ENCODE assay signal across 18 cellular contexts in the genomic region with DNA sequence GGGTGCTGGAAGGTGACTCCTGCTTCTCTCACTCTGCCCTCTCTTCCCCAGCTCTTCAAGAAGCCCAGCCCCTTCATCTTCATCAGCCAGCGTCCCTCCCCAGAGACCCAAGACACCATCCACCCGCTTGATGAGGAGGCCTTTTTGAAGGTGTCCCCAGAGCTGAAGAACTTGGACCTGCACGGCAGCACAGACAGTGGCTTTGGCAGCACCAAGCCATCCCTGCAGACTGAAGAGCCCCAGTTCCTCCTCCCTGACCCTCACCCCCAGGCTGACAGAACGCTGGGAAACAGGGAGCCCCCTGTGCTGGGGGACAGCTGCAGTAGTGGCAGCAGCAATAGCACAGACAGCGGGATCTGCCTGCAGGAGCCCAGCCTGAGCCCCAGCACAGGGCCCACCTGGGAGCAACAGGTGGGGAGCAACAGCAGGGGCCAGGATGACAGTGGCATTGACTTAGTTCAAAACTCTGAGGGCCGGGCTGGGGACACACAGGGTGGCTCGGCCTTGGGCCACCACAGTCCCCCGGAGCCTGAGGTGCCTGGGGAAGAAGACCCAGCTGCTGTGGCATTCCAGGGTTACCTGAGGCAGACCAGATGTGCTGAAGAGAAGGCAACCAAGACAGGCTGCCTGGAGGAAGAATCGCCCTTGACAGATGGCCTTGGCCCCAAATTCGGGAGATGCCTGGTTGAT. TPM values are rescaled to one million over a fixed set of nuclear protein-coding genes. Genes with fewer than 3 reads are reported as not detected.
DNase-seq lines count a peak whose midpoint lies in the region; ATAC-seq and TF ChIP-seq lines count a peak whose summit lies in the region.
"Had no signal": no experiment of that assay in that cellular context is flagged by ENCODE, and none has a peak within 500 bp of the region (broad histone marks: within the 10 kb centered on the region; RNA-seq: fewer than 3 reads in every experiment).

No MANE protein-coding gene starts in this region.

- WGBS in mammary epithelial cell (ENCODE audit: low coverage, missing lambda C conversion rate), result 85% methylated on average over 8 of the region's 10 CpGs

- no peaks in the 10 kb centered on the region for H3K27me3 ChIP-seq in CD4-positive, CD25-positive, alpha-beta regulatory T cell (ENCODE audit: control insufficient read depth, insufficient read depth, low read length)
- no peaks in the 10 kb centered on the region for H3K27me3 ChIP-seq in mammary epithelial cell (ENCODE audit: insufficient read depth, low read length)

- H3K36me3 Mint-ChIP-seq in CD4-positive, CD25-positive, alpha-beta regulatory T cell, result peaks cover 61% of the 10 kb centered on the region
- H3K36me3 Mint-ChIP-seq in activated CD8-positive, alpha-beta memory T cell treated with anti-CD3 and anti-CD28 coated beads, Interleukin-2, amount 10 ng/mL, durations not matched to agents 7 days and 5 days, result peaks cover 78% of the 10 kb centered on the region
- peaks cover 31% of the 10 kb centered on the region for H3K36me3 Mint-ChIP-seq in memory B cell

- H3K4me3 Mint-ChIP-seq in CD4-positive, CD25-positive, alpha-beta regulatory T cell, result peak overlapping the region; percentile 71 to 97 (median 86)
- H3K4me3 Mint-ChIP-seq in activated CD8-positive, alpha-beta memory T cell treated with anti-CD3 and anti-CD28 coated beads, Interleukin-2, amount 10 ng/mL, durations not matched to agents 7 days and 5 days, result no peak overlapping the region
- peak overlapping the region; percentile 32 for H3K4me3 Mint-ChIP-seq in memory B cell

- no peaks in the 10 kb centered on the region for H3K27me3 Mint-ChIP-seq in CD4-positive, CD25-positive, alpha-beta regulatory T cell
- H3K27me3 Mint-ChIP-seq in activated CD8-positive, alpha-beta memory T cell treated with anti-CD3 and anti-CD28 coated beads, Interleukin-2, amount 10 ng/mL, durations not matched to agents 7 days and 5 days, result no peaks in the 10 kb centered on the region
- H3K27me3 Mint-ChIP-seq in memory B cell, result no peaks in the 10 kb centered on the region

- ATAC-seq in CD4-positive, CD25-positive, alpha-beta regulatory T cell (ENCODE audit: low read depth in 2 of 2), result no peak
- peak; percentile 2 for ATAC-seq in GM19455 (IDR thresholded peaks at IDR 0.05; ENCODE audit: unreplicated experiment)
- no peak for ATAC-seq in activated CD8-positive, alpha-beta memory T cell treated with anti-CD3 and anti-CD28 coated beads, Interleukin-2, amount 10 ng/mL, durations not matched to agents 7 days and 5 days
- no peak for ATAC-seq in memory B cell (ENCODE audit: low read depth)
- ATAC-seq in GM19023 (IDR thresholded peaks at IDR 0.05; ENCODE audit: unreplicated experiment), result no peak
- ATAC-seq in HG02798 (IDR thresholded peaks at IDR 0.05; ENCODE audit: poor library complexity, unreplicated experiment), result no peak
- ATAC-seq: mucosa of descending colon had no signal

- dilution Hi-C loops in mammary epithelial cell (cut with HindIII; ENCODE audit: low sequenced_read_pairs), result no loop called here

- no peak for DNase-seq in CD4-positive, CD25-positive, alpha-beta regulatory T cell
- DNase-seq in activated CD8-positive, alpha-beta memory T cell treated with anti-CD3 and anti-CD28 coated beads, Interleukin-2, amount 10 ng/mL, durations not matched to agents 7 days and 5 days, result no peak
- DNase-seq in memory B cell (ENCODE audit: low spot score in 2 of 2) (no peak), mammary epithelial cell (no peak), posterior cingulate gyrus (no peak)
- DNase-seq: AML-193; amniotic stem cell; caudate nucleus; hippocampal formation; NCI-H1048; NCI-H2107; NCI-H526; stimulated activated CD4-positive, alpha-beta T cell treated with anti-CD3 and anti-CD28 coated beads, Interleukin-1b, Interleukin-23, amount 100 ng/mL, for 48 hours had no signal

- H3K9me3 ChIP-seq in CD4-positive, CD25-positive, alpha-beta regulatory T cell (ENCODE audit: control insufficient read depth in 2 of 2, low read length in 2 of 2), result peaks cover 0 to 2% of the 10 kb centered on the region in 2 experiments
- H3K9me3 ChIP-seq in mammary epithelial cell (replicated peaks; ENCODE audit: insufficient read depth, low read length), result no peaks in the 10 kb centered on the region
- H3K9me3 ChIP-seq: mucosa of descending colon had no signal

- H3K79me2 ChIP-seq in mammary epithelial cell (ENCODE audit: insufficient read depth, low read length), result no peaks in the 10 kb centered on the region

- H3K4me1 ChIP-seq in CD4-positive, CD25-positive, alpha-beta regulatory T cell (ENCODE audit: control insufficient read depth, insufficient read depth, low read length, poor library complexity, severe bottlenecking), result peaks cover 97% of the 10 kb centered on the region
- H3K4me1 ChIP-seq in mammary epithelial cell (ENCODE audit: insufficient read depth, low read length), result no peaks in the 10 kb centered on the region

- intact Hi-C loops in mammary epithelial cell (cut with micrococcal nuclease) (no loop called here), posterior cingulate gyrus (cut with DNase I) (no loop called here)

- TF ChIP-seq CTCF in mammary epithelial cell (conservative IDR thresholded peaks at IDR 0.05 in 1 of 2, IDR thresholded peaks at IDR 0.05 in 1 of 2; ENCODE audit: extremely low read depth in 1 of 2, insufficient read depth in 1 of 2, low read depth in 1 of 2, low read length in 2 of 2), result no peak

- H4K20me1 ChIP-seq in mammary epithelial cell (ENCODE audit: insufficient read depth, low read length), result no peaks in the 10 kb centered on the region

- no peak overlapping the region for H3K9ac ChIP-seq in mammary epithelial cell (ENCODE audit: insufficient read depth, low read length)

- H3K36me3 ChIP-seq in CD4-positive, CD25-positive, alpha-beta regulatory T cell (ENCODE audit: control insufficient read depth, insufficient read depth, low read length), result peaks cover 69% of the 10 kb centered on the region
- H3K36me3 ChIP-seq in mammary epithelial cell (ENCODE audit: insufficient read depth, low read length), result no peaks in the 10 kb centered on the region

- H2AFZ ChIP-seq in mammary epithelial cell (ENCODE audit: low read depth, low read length), result no peak overlapping the region

- no TSS peak for BruUV-seq in mammary epithelial cell (replicated peaks; lab: Mats Ljungman, UMichigan)

- CTCF ChIA-PET in activated CD8-positive, alpha-beta memory T cell treated with anti-CD3 and anti-CD28 coated beads, Interleukin-2, amount 10 ng/mL, durations not matched to agents 7 days and 5 days (lab: Charles Lee), result interaction anchor here (1.1 to 39.2 kb wide), 5 partner anchors 11 to 191 kb away, joined by 3 to 459 read pairs (median 36); a partner anchor contains a TSS
- CTCF ChIA-PET in mammary epithelial cell (lab: Charles Lee; ENCODE audit: low non-redundant PET), result no interaction called here

- H3K4me2 ChIP-seq in mammary epithelial cell (ENCODE audit: insufficient read depth, low read depth, low read length), result no peak overlapping the region

- H3K4me1 Mint-ChIP-seq in CD4-positive, CD25-positive, alpha-beta regulatory T cell, result peaks cover 28 to 99% (median 82%) of the 10 kb centered on the region in 4 donors
- H3K4me1 Mint-ChIP-seq in activated CD8-positive, alpha-beta memory T cell treated with anti-CD3 and anti-CD28 coated beads, Interleukin-2, amount 10 ng/mL, durations not matched to agents 7 days and 5 days, result peaks cover 99% of the 10 kb centered on the region
- H3K4me1 Mint-ChIP-seq in memory B cell, result peaks cover 50% of the 10 kb centered on the region

- peak overlapping the region; percentile 66 to 97 (median 94) for H3K27ac Mint-ChIP-seq in CD4-positive, CD25-positive, alpha-beta regulatory T cell
- H3K27ac Mint-ChIP-seq in activated CD8-positive, alpha-beta memory T cell treated with anti-CD3 and anti-CD28 coated beads, Interleukin-2, amount 10 ng/mL, durations not matched to agents 7 days and 5 days, result peak overlapping the region; percentile 98
- peak overlapping the region; percentile 89 for H3K27ac Mint-ChIP-seq in memory B cell

- peaks cover 0 to 4% (median 2%) of the 10 kb centered on the region in 7 donors for H3K9me3 Mint-ChIP-seq in CD4-positive, CD25-positive, alpha-beta regulatory T cell
- peaks cover 3% of the 10 kb centered on the region for H3K9me3 Mint-ChIP-seq in activated CD8-positive, alpha-beta memory T cell treated with anti-CD3 and anti-CD28 coated beads, Interleukin-2, amount 10 ng/mL, durations not matched to agents 7 days and 5 days (ENCODE audit: low read depth)
- H3K9me3 Mint-ChIP-seq in memory B cell, result peaks cover 3% of the 10 kb centered on the region

- H3K27ac ChIP-seq in CD4-positive, CD25-positive, alpha-beta regulatory T cell (ENCODE audit: insufficient read depth, low read length, poor library complexity, severe bottlenecking), result peak overlapping the region; percentile 83
- no peak overlapping the region for H3K27ac ChIP-seq in mammary epithelial cell (ENCODE audit: insufficient read depth, low read depth, low read length)

- H3K4me3 ChIP-seq in CD4-positive, CD25-positive, alpha-beta regulatory T cell (ENCODE audit: low read depth, low read length), result peak overlapping the region; percentile 42
- no peak overlapping the region for H3K4me3 ChIP-seq in mammary epithelial cell (replicated peaks in 1 of 3; ENCODE audit: insufficient read depth in 1 of 3, low read depth in 2 of 3, low read length in 3 of 3)
- H3K4me3 ChIP-seq: mucosa of descending colon had no signal

- in situ Hi-C loops in mammary epithelial cell (cut with MboI; ENCODE audit: low sequenced_read_pairs in 2 of 2), result no loop called here

RNA-seq across cellular contexts. Expression of a gene that starts 12.6 kb away (rescaled TPM):
- 661 TPM for total RNA-seq in CD4-positive, CD25-positive, alpha-beta regulatory T cell
- 100 to 1,000 TPM; 572 to 666 (median 631) TPM for polyA plus RNA-seq in CD4-positive, CD25-positive, alpha-beta regulatory T cell
- 100 to 1,000 TPM; 247 to 260 TPM for total RNA-seq in activated CD8-positive, alpha-beta memory T cell treated with anti-CD3 and anti-CD28 coated beads, Interleukin-2, amount 10 ng/mL, durations not matched to agents 7 days and 5 days
- total RNA-seq in mammary epithelial cell, result not detected
- polyA plus RNA-seq in mammary epithelial cell, result 0.19 TPM
- not detected for polyA minus RNA-seq in mammary epithelial cell
- total RNA-seq: SK-MEL-5 had no signal

Comparison
In these comparisons a context has a peak if more than half of its experiments do, and no peak if none do; other contexts are left out.
1. RNA of a gene that starts 12.6 kb away (total RNA-seq): 661 TPM in CD4-positive, CD25-positive, alpha-beta regulatory T cell (single experiment) and 247 to 260 TPM in activated CD8-positive, alpha-beta memory T cell treated with anti-CD3 and anti-CD28 coated beads, Interleukin-2, amount 10 ng/mL, durations not matched to agents 7 days and 5 days; not detected in mammary epithelial cell; every median in the first group is over 100 times any median in the second.
2. Peak in every context shown above with its lines, with median percentiles within 50 percentile points of each other: H3K27ac Mint-ChIP-seq.